ENCODE assay signal across 19 cellular contexts in the genomic region with DNA sequence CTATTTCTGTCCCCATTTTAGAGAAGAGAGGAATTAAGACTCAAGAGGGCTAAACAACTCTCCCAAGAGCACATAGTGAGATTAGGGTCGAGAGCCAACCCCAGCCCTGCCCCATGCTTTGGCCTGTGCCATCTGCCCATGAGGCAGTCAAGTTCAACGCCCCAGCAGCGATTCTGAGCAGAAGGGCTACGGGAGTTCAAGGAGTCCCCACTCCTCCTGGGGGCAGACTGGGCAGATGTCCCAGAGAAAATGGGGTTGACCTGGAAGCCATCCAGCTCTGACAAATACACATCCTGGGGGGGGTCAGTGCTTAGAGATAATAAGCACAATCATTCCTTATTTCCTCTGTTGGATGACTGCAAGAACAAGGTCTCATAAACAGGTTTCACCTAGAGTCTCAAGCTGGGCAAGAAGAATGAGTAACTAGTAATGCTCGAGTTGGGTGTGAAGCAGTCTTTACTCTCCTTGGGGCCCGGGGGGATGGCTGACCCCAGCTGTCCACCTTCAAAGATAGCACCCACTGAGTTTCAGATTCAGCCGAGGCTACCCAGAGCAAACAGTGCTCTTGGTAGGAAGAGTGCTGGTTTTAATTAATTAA.
DNase-seq lines count a peak whose midpoint lies in the region; ATAC-seq, FAIRE-seq and TF ChIP-seq lines count a peak whose summit lies in the region.
"Had no signal": no experiment of that assay in that cellular context is flagged by ENCODE, and none has a peak within 500 bp of the region (broad histone marks: within the 10 kb centered on the region; RNA-seq: fewer than 3 reads in every experiment).

No MANE protein-coding gene starts in this region.

- no peak overlapping the region for H3K4me3 Mint-ChIP-seq in T-helper 17 cell
- H3K4me3 Mint-ChIP-seq: CD8-positive, alpha-beta T cell; natural killer cell; stimulated activated effector memory CD8-positive, alpha-beta T cell treated with anti-CD3 and anti-CD28 coated beads, Interleukin-12 subunit alpha, Interleukin-12 subunit beta, amount 100 ng/mL, for 72 hours had no signal

- H2AFZ ChIP-seq in DND-41 (ENCODE audit: low read depth, low read length) (peak overlapping the region; percentile 53; the same call in 1 of the 2 replicates), OCI-LY7 (ENCODE audit: low read length) (peak overlapping the region; percentile 44; the same call in 1 of the 2 replicates)
- H2AFZ ChIP-seq: parathyroid adenoma had no signal

- intact Hi-C loops in A673 (cut with micrococcal nuclease; ENCODE audit: unreplicated experiment) = no loop called here
- intact Hi-C loops in OCI-LY7 (cut with micrococcal nuclease; ENCODE audit: unreplicated experiment) = loop anchor here (1.0 to 10.0 kb wide), 8 partner anchors 8 to 1051 kb away; a partner anchor contains a TSS
- intact Hi-C loops in left colon (cut with DNase I, micrococcal nuclease) = no loop called here

- no peaks in the 10 kb centered on the region for H3K9me2 ChIP-seq in OCI-LY7 (ENCODE audit: insufficient read depth, low read length)

- POLR2A ChIA-PET in A673 (lab: Charles Lee; ENCODE audit: low non-redundant PET) (no interaction called here), OCI-LY7 (lab: Charles Lee) (interaction anchor here (1.5 to 5.8 kb wide), 2 partner anchors 8 to 66 kb away, joined by 3 to 41 read pairs; no protein-coding TSS in a partner anchor)

- FAIRE-seq in HTR-8/SVneo (lab: Jason Lieb, UNC) = no peak

- H3K4me1 Mint-ChIP-seq in T-helper 17 cell = no peaks in the 10 kb centered on the region
- H3K4me1 Mint-ChIP-seq: natural killer cell; stimulated activated effector memory CD8-positive, alpha-beta T cell treated with anti-CD3 and anti-CD28 coated beads, Interleukin-12 subunit alpha, Interleukin-12 subunit beta, amount 100 ng/mL, for 72 hours had no signal

- H3K27me3 ChIP-seq in A673 (replicated peaks; ENCODE audit: insufficient read depth, low read depth, low read length, poor library complexity) (no peaks in the 10 kb centered on the region), DND-41 (ENCODE audit: insufficient read depth, low read length, poor library complexity) (no peaks in the 10 kb centered on the region)
- H3K27me3 ChIP-seq: gastroesophageal sphincter, sigmoid colon, vagina had no signal

- TF ChIP-seq CTCF in A673 (conservative IDR thresholded peaks at IDR 0.05; ENCODE audit: low read depth, low read length) (no peak), DND-41 (IDR thresholded peaks at IDR 0.05; ENCODE audit: borderline replicate concordance, extremely low read depth, low read length, poor library complexity, severe bottlenecking) (peak; percentile 5), OCI-LY7 (conservative IDR thresholded peaks at IDR 0.05; ENCODE audit: low read length) (no peak)

- H3K27ac ChIP-seq in A673 (ENCODE audit: low read depth, low read length, poor library complexity, severe bottlenecking) (peak overlapping the region; percentile 31), DND-41 (ENCODE audit: low read length) (peak overlapping the region; percentile 75), OCI-LY7 (ENCODE audit: low read depth, low read length, poor library complexity, severe bottlenecking) (peak overlapping the region; percentile 62)
- H3K27ac ChIP-seq: gastroesophageal sphincter, parathyroid adenoma, sigmoid colon, vagina had no signal

- no peak overlapping the region for H3K27ac Mint-ChIP-seq in T-helper 17 cell
- H3K27ac Mint-ChIP-seq: CD8-positive, alpha-beta T cell; natural killer cell; stimulated activated effector memory CD8-positive, alpha-beta T cell treated with anti-CD3 and anti-CD28 coated beads, Interleukin-12 subunit alpha, Interleukin-12 subunit beta, amount 100 ng/mL, for 72 hours had no signal

- H3K9me3 ChIP-seq in A673 (ENCODE audit: low read depth, low read length, poor library complexity, severe bottlenecking) = no peaks in the 10 kb centered on the region
- H3K9me3 ChIP-seq in DND-41 (ENCODE audit: insufficient read depth, low read length, severe bottlenecking) = no peaks in the 10 kb centered on the region
- H3K9me3 ChIP-seq in OCI-LY7 (ENCODE audit: low read length) = no peaks in the 10 kb centered on the region
- H3K9me3 ChIP-seq in T-helper 17 cell (ENCODE audit: control insufficient read depth, low read length, poor library complexity, severe bottlenecking) = no peaks in the 10 kb centered on the region
- H3K9me3 ChIP-seq: gastroesophageal sphincter, sigmoid colon, vagina had no signal

- peak overlapping the region; percentile 40 for H3K9ac ChIP-seq in DND-41 (ENCODE audit: low read depth, low read length)
- H3K9ac ChIP-seq: parathyroid adenoma had no signal

- BruUV-seq in A673 (replicated peaks; lab: Mats Ljungman, UMichigan) = no TSS peak
- BruUV-seq in OCI-LY7 (replicated peaks; lab: Mats Ljungman, UMichigan) = TSS peak; percentile 86

- H3K27me3 Mint-ChIP-seq in T-helper 17 cell = no peaks in the 10 kb centered on the region

- H3K79me2 ChIP-seq in DND-41 (ENCODE audit: insufficient read depth, low read length) (no peaks in the 10 kb centered on the region), OCI-LY7 (ENCODE audit: insufficient read depth, low read depth, low read length) (no peaks in the 10 kb centered on the region)
- H3K79me2 ChIP-seq: parathyroid adenoma had no signal

- peak overlapping the region; percentile 50 for H3K4me2 ChIP-seq in DND-41 (ENCODE audit: insufficient read depth, low read length)
- peak overlapping the region; percentile 23 for H3K4me2 ChIP-seq in OCI-LY7 (ENCODE audit: low read length)

- H3K36me3 ChIP-seq in A673 (ENCODE audit: insufficient read depth, low read length, poor library complexity, severe bottlenecking) (no peaks in the 10 kb centered on the region), DND-41 (ENCODE audit: insufficient read depth, low read length) (no peaks in the 10 kb centered on the region), OCI-LY7 (ENCODE audit: insufficient read depth, low read length) (no peaks in the 10 kb centered on the region)
- H3K36me3 ChIP-seq: gastroesophageal sphincter, sigmoid colon, vagina had no signal

- DNase-seq in A673 (ENCODE audit: low spot score) (no peak), DND-41 (peak; percentile 41), NCI-H2081 treated with DMSO at 0.1 percent for 48 hours (lab: John Stamatoyannopoulos, UW) (peak; percentile 92), OCI-LY7 (ENCODE audit: low spot score) (peak; percentile 25), HTR-8/SVneo (ENCODE audit: insufficient read length, low spot score) (no peak), left colon (no peak), T-helper 17 cell (no peak)
- DNase-seq: activated CD4-positive, alpha-beta T cell treated with anti-CD3 and anti-CD28 coated beads, Interleukin-2, amount 50 U/mL, for 4 hours; activated naive CD4-positive, alpha-beta T cell; CD8-positive, alpha-beta T cell; natural killer cell; NCI-H187 treated with DMSO at 0.1 percent for 48 hours; sigmoid colon had no signal

- CTCF ChIA-PET in A673 (lab: Charles Lee) (no interaction called here), OCI-LY7 (lab: Charles Lee; ENCODE audit: unreplicated experiment) (no interaction called here)

- H3K36me3 Mint-ChIP-seq in T-helper 17 cell (ENCODE audit: low read depth) = no peaks in the 10 kb centered on the region
- H3K36me3 Mint-ChIP-seq: CD8-positive, alpha-beta T cell; natural killer cell; stimulated activated effector memory CD8-positive, alpha-beta T cell treated with anti-CD3 and anti-CD28 coated beads, Interleukin-12 subunit alpha, Interleukin-12 subunit beta, amount 100 ng/mL, for 72 hours had no signal

- ATAC-seq in DND-41 (ENCODE audit: insufficient read depth, low read depth) (peak; percentile 29; the same call in 2 of the 3 replicates), left colon (no peak), T-helper 17 cell (no peak), HG02852 (IDR thresholded peaks at IDR 0.05; ENCODE audit: unreplicated experiment) (no peak)
- ATAC-seq: CD8-positive, alpha-beta T cell; gastroesophageal sphincter; natural killer cell; Right ventricle myocardium inferior; stimulated activated effector memory CD8-positive, alpha-beta T cell treated with anti-CD3 and anti-CD28 coated beads, Interleukin-12 subunit alpha, Interleukin-12 subunit beta, amount 100 ng/mL, for 72 hours had no signal

- H3K4me3 ChIP-seq in A673 (ENCODE audit: low read depth, low read length, poor library complexity, severe bottlenecking) (no peak overlapping the region), DND-41 (ENCODE audit: low read depth in 1 of 2, low read length in 2 of 2) (no peak overlapping the region; a peak in 1 of 4 replicates), OCI-LY7 (ENCODE audit: low read depth, low read length, poor library complexity, severe bottlenecking) (no peak overlapping the region)
- H3K4me3 ChIP-seq: gastroesophageal sphincter, sigmoid colon, vagina had no signal

- H3K4me1 ChIP-seq in A673 (ENCODE audit: insufficient read depth, low read length, poor library complexity, severe bottlenecking) (peaks cover 17% of the 10 kb centered on the region), DND-41 (ENCODE audit: insufficient read depth, low read length) (peaks cover 31% of the 10 kb centered on the region), OCI-LY7 (ENCODE audit: insufficient read depth, low read length, poor library complexity, severe bottlenecking) (peaks cover 34% of the 10 kb centered on the region)
- H3K4me1 ChIP-seq: gastroesophageal sphincter, parathyroid adenoma, sigmoid colon, vagina had no signal

- H4K20me1 ChIP-seq in DND-41 (ENCODE audit: insufficient read depth, low read length) = no peaks in the 10 kb centered on the region
- no peaks in the 10 kb centered on the region for H4K20me1 ChIP-seq in OCI-LY7 (ENCODE audit: insufficient read depth, low read length)

Comparison
In these comparisons a context has a peak if more than half of its experiments do, and no peak if none do; other contexts are left out.
1. DNase-seq: peak in DND-41 (single experiment), NCI-H2081 treated with DMSO at 0.1 percent for 48 hours (single experiment) and OCI-LY7 (single experiment); none in A673 (single experiment), HTR-8/SVneo (single experiment), left colon (0 of 2) and T-helper 17 cell (0 of 3).
2. Peak in every context shown above with its lines, with median percentiles within 50 percentile points of each other: H3K27ac ChIP-seq.